Comparison of ENCODE assay signal across 8 cellular contexts in the genomic region with DNA sequence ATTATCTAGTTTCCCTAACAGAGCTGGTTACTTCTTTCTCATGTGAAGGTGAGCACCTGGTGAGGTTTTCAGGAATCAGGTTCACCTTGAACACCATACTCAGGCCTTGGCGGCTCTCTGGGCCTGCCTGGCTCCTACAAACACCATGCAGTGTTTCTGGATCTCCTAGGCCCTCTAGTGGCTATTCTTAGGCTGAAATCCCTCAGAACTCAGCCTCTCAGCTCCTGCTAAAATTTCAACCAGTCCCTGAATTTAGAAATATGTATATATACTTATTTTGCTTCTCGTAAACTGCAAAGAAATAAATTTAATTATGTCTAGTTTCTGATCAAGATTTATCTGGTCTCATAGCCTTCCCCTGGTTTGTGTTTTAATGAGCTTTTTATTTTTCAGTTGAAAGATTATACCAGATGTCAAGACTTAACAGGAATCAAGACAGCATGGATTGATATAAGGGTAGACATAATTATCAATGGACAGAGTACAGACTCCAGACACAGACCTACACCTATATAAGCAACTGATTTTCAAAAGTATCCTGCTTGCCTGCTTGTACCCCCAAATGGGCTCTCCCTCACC. TPM values are rescaled to one million over a fixed set of nuclear protein-coding genes. Genes with fewer than 3 reads are reported as not detected.
DNase-seq lines count a peak whose midpoint lies in the region; ATAC-seq and TF ChIP-seq lines count a peak whose summit lies in the region.

No MANE protein-coding gene starts in this region.

- CTCF ChIA-PET in Panc1 (lab: Charles Lee), result interaction anchor here (1.1 to 2.0 kb wide), 4 partner anchors 14 to 473 kb away, joined by 3 to 8 read pairs (median 6); no protein-coding TSS in a partner anchor

- H3K9me3 ChIP-seq in Karpas-422 (ENCODE audit: low read length) (no peaks in the 10 kb centered on the region), Panc1 (ENCODE audit: control insufficient read depth, insufficient read depth, low read depth, low read length) (no peaks in the 10 kb centered on the region)
- no peaks in the 10 kb centered on the region for H3K9me3 ChIP-seq in effector memory CD4-positive, alpha-beta T cell (ENCODE audit: control insufficient read depth, low read length)

- POLR2A ChIA-PET in Panc1 (lab: Charles Lee), result no interaction called here

- BruUV-seq in Panc1 (replicated peaks; lab: Mats Ljungman, UMichigan), result no TSS peak

- no peak overlapping the region for H3K9ac ChIP-seq in Karpas-422 (ENCODE audit: low read length)

- H3K4me2 ChIP-seq in Karpas-422 (ENCODE audit: low read depth, low read length, poor library complexity, severe bottlenecking), result no peak overlapping the region

- H4K20me1 ChIP-seq in Karpas-422 (ENCODE audit: insufficient read depth, low read depth, low read length), result no peaks in the 10 kb centered on the region

- ATAC-seq in GM19463 (IDR thresholded peaks at IDR 0.05; ENCODE audit: unreplicated experiment) (peak; percentile 72), Panc1 (peak; percentile 85), left lobe of liver (peak; percentile 99)

- no peaks in the 10 kb centered on the region for H3K9me2 ChIP-seq in Karpas-422 (replicated peaks; ENCODE audit: insufficient read depth, low read length)

- peaks cover 8% of the 10 kb centered on the region for H3K4me1 ChIP-seq in Karpas-422 (ENCODE audit: low read length)
- peaks cover 4% of the 10 kb centered on the region; the same call in 1 of the 2 replicates for H3K4me1 ChIP-seq in Panc1 (ENCODE audit: control insufficient read depth, insufficient read depth, low read length)
- H3K4me1 ChIP-seq in effector memory CD4-positive, alpha-beta T cell (ENCODE audit: control insufficient read depth, insufficient read depth, low read length, poor library complexity, severe bottlenecking), result no peaks in the 10 kb centered on the region

- no peak overlapping the region for H3K4me3 ChIP-seq in Karpas-422 (ENCODE audit: low read length)
- no peak overlapping the region for H3K4me3 ChIP-seq in Panc1 (ENCODE audit: low read depth in 2 of 2, low read length in 2 of 2)
- H3K4me3 ChIP-seq in effector memory CD4-positive, alpha-beta T cell (ENCODE audit: insufficient read depth, low read depth, low read length, poor library complexity, severe bottlenecking), result no peak overlapping the region

- DNase-seq in DMS114 treated with DMSO at 0.1 percent for 48 hours (lab: John Stamatoyannopoulos, UW; ENCODE audit: unreplicated experiment) (peak; percentile 46), Karpas-422 (peak; percentile 87), Panc1 (ENCODE audit: low read depth, low spot score) (peak; percentile 48), cerebellar cortex (ENCODE audit: low spot score) (peak; percentile 87), left lobe of liver (ENCODE audit: low spot score) (peak; percentile 48), superior temporal gyrus (ENCODE audit: extremely low spot score) (peak; percentile 88)
- no peak for DNase-seq in effector memory CD4-positive, alpha-beta T cell

- H3K79me2 ChIP-seq in Karpas-422 (ENCODE audit: low read length), result no peaks in the 10 kb centered on the region

- intact Hi-C loops in Panc1 (cut with micrococcal nuclease; ENCODE audit: unreplicated experiment), result loop anchor here (1.0 to 2.0 kb wide), 2 partner anchors 112 to 472 kb away; no protein-coding TSS in a partner anchor

- no peaks in the 10 kb centered on the region for H3K27me3 ChIP-seq in Karpas-422 (ENCODE audit: low read length)
- H3K27me3 ChIP-seq in Panc1 (ENCODE audit: control insufficient read depth, insufficient read depth, low read length), result no peaks in the 10 kb centered on the region
- no peaks in the 10 kb centered on the region for H3K27me3 ChIP-seq in effector memory CD4-positive, alpha-beta T cell (replicated peaks; ENCODE audit: control insufficient read depth, insufficient read depth, low read length, poor library complexity, severe bottlenecking)

- H3K36me3 ChIP-seq in Karpas-422 (ENCODE audit: insufficient read depth, low read length) (no peaks in the 10 kb centered on the region), Panc1 (ENCODE audit: control insufficient read depth, insufficient read depth, low read length) (no peaks in the 10 kb centered on the region)
- H3K36me3 ChIP-seq in effector memory CD4-positive, alpha-beta T cell (ENCODE audit: control insufficient read depth, insufficient read depth, low read length), result no peaks in the 10 kb centered on the region

- TF ChIP-seq CTCF in Panc1 (IDR thresholded peaks at IDR 0.05), result peak; percentile 86

- no peak overlapping the region for H2AFZ ChIP-seq in Karpas-422 (ENCODE audit: low read length)

- in situ Hi-C loops in Panc1 (cut with HindIII; ENCODE audit: low pct_unique_long_range_greater_than_20kb, low sequenced_read_pairs), result no loop called here

- no peak overlapping the region for H3K27ac ChIP-seq in Karpas-422 (ENCODE audit: low read length)
- no peak overlapping the region for H3K27ac ChIP-seq in Panc1 (ENCODE audit: low read length)
- no peak overlapping the region for H3K27ac ChIP-seq in effector memory CD4-positive, alpha-beta T cell (ENCODE audit: insufficient read depth, low read length, poor library complexity, severe bottlenecking)

RNA-seq across cellular contexts. Expression of a gene that starts 55.9 kb away (rescaled TPM):
- total RNA-seq in Karpas-422 (2014; rRNA removed; shearing (Covaris generic); ENCODE audit: low replicate concordance), result 3.3 and 9.6 TPM in 2 replicates
- 6.3 TPM for total RNA-seq in Panc1 (2021; ENCODE audit: unreplicated experiment)
- 3.2 TPM for polyA plus RNA-seq in Panc1 (2012; ENCODE audit: insufficient read length)
- total RNA-seq in left lobe of liver, result 5.0 TPM

Comparison
In these comparisons a context has a peak if more than half of its experiments do, and no peak if none do; other contexts are left out.
1. DNase-seq: peak in DMS114 treated with DMSO at 0.1 percent for 48 hours (single experiment), Karpas-422 (single experiment), Panc1 (single experiment), cerebellar cortex (single experiment), left lobe of liver (single experiment) and superior temporal gyrus (single experiment); none in effector memory CD4-positive, alpha-beta T cell (0 of 3).
2. Peak in every context shown above with its lines, with median percentiles within 50 percentile points of each other: ATAC-seq.